28 cellular contexts compared by ENCODE assay signal in genomic region chr3:95028688-95029087, GRCh38.
"Had no signal": no experiment of that assay in that cellular context is flagged by ENCODE, and none has a peak within 500 bp of the region (broad histone marks: within the 10 kb centered on the region; RNA-seq: fewer than 3 reads in every experiment).

No MANE protein-coding gene starts in this region.

- H3K4me1 ChIP-seq: esophagus squamous epithelium, heart right ventricle, psoas muscle, sigmoid colon, stomach, thyroid gland had no signal

- H3K27me3 ChIP-seq: esophagus squamous epithelium, heart right ventricle, ovary, sigmoid colon, stomach, thyroid gland had no signal

- H3K9me3 Mint-ChIP-seq: nephron progenitor cell had no signal

- H3K4me3 Mint-ChIP-seq: effector memory CD8-positive, alpha-beta T cell; immature natural killer cell; naive thymus-derived CD8-positive, alpha-beta T cell; nephron progenitor cell; stimulated activated effector memory CD8-positive, alpha-beta T cell treated with anti-CD3 and anti-CD28 coated beads, Interleukin-12 subunit alpha, Interleukin-12 subunit beta, amount 100 ng/mL, for 72 hours had no signal

- FAIRE-seq: endometrium had no signal

- H3K27ac ChIP-seq: esophagus squamous epithelium, heart right ventricle, ovary, psoas muscle, sigmoid colon, stomach, thyroid gland had no signal

- H3K9me3 ChIP-seq: esophagus squamous epithelium, ovary, psoas muscle, sigmoid colon, stomach, thyroid gland had no signal

- DNase-seq: cortex of kidney; effector memory CD8-positive, alpha-beta T cell; erythroblast; esophagus squamous epithelium; foreskin melanocyte; glutamatergic neuron; heart right ventricle; hypothalamus; immature natural killer cell; islet precursor cell; mesenchymal stem cell; midbrain; naive thymus-derived CD8-positive, alpha-beta T cell; nephron progenitor cell; occipital lobe; ovary; posterior cingulate gyrus; psoas muscle; right cardiac atrium; sigmoid colon; stimulated activated CD4-positive, alpha-beta T cell treated with anti-CD3 and anti-CD28 coated beads, Interleukin-2, amount 100 ng/mL, for 24 hours; stimulated activated CD4-positive, alpha-beta T cell treated with anti-CD3 and anti-CD28 coated beads, Interleukin-4, amount 100 ng/mL, for 24 hours; stimulated activated naive CD4-positive, alpha-beta T cell treated with Interleukin-2 at 50 U/mL for 16 hours; stomach; thyroid gland; trophoblast cell had no signal

- H3K4me3 ChIP-seq: esophagus squamous epithelium, heart right ventricle, ovary, psoas muscle, sigmoid colon, stomach, thyroid gland had no signal

- H3K27me3 Mint-ChIP-seq: effector memory CD8-positive, alpha-beta T cell; naive thymus-derived CD8-positive, alpha-beta T cell had no signal

- H3K4me1 Mint-ChIP-seq: immature natural killer cell; naive thymus-derived CD8-positive, alpha-beta T cell; nephron progenitor cell; stimulated activated effector memory CD8-positive, alpha-beta T cell treated with anti-CD3 and anti-CD28 coated beads, Interleukin-12 subunit alpha, Interleukin-12 subunit beta, amount 100 ng/mL, for 72 hours had no signal

- H3K36me3 ChIP-seq: esophagus squamous epithelium, heart right ventricle, ovary, sigmoid colon, stomach, thyroid gland had no signal

- H3K27ac Mint-ChIP-seq: effector memory CD8-positive, alpha-beta T cell; immature natural killer cell; naive thymus-derived CD8-positive, alpha-beta T cell; nephron progenitor cell; stimulated activated effector memory CD8-positive, alpha-beta T cell treated with anti-CD3 and anti-CD28 coated beads, Interleukin-12 subunit alpha, Interleukin-12 subunit beta, amount 100 ng/mL, for 72 hours had no signal

- H3K36me3 Mint-ChIP-seq: immature natural killer cell; naive thymus-derived CD8-positive, alpha-beta T cell; stimulated activated effector memory CD8-positive, alpha-beta T cell treated with anti-CD3 and anti-CD28 coated beads, Interleukin-12 subunit alpha, Interleukin-12 subunit beta, amount 100 ng/mL, for 72 hours had no signal
